In genomic region chr19:2797280-2797679, GRCh38 we compare ENCODE assay signal across 13 cellular contexts. TPM values are rescaled to one million over a fixed set of nuclear protein-coding genes. Genes with fewer than 3 reads are reported as not detected.
DNase-seq lines count a peak whose midpoint lies in the region; ATAC-seq and TF ChIP-seq lines count a peak whose summit lies in the region.
"Had no signal": no experiment of that assay in that cellular context is flagged by ENCODE, and none has a peak within 500 bp of the region (broad histone marks: within the 10 kb centered on the region; RNA-seq: fewer than 3 reads in every experiment).

No MANE protein-coding gene starts in this region.

- peaks cover 0 to 2% of the 10 kb centered on the region in 2 experiments; a peak in 1 of 4 replicates for H3K4me1 Mint-ChIP-seq in H9
- H3K4me1 Mint-ChIP-seq: CD4-positive, CD25-positive, alpha-beta regulatory T cell had no signal

- H3K36me3 ChIP-seq in left ventricle myocardium inferior (peaks cover 38% of the 10 kb centered on the region), WERI-Rb-1 (peaks cover 94% of the 10 kb centered on the region)

- H3K9me3 Mint-ChIP-seq in H9, result no peaks in the 10 kb centered on the region
- H3K9me3 Mint-ChIP-seq: CD4-positive, CD25-positive, alpha-beta regulatory T cell had no signal

- H3K9me3 ChIP-seq in left ventricle myocardium inferior (replicated peaks), result no peaks in the 10 kb centered on the region
- no peaks in the 10 kb centered on the region for H3K9me3 ChIP-seq in H9 (ENCODE audit: control insufficient read depth, low read depth, low read length)
- H3K9me3 ChIP-seq in WERI-Rb-1 (ENCODE audit: severe bottlenecking), result no peaks in the 10 kb centered on the region

- H2AFZ ChIP-seq in H9 (ENCODE audit: low read length), result no peak overlapping the region

- H4K5ac ChIP-seq in H9 (ENCODE audit: insufficient read length, low read depth, low read length), result no peak overlapping the region

- H2BK20ac ChIP-seq in H9 (ENCODE audit: low read depth, low read length, poor library complexity, severe bottlenecking), result no peak overlapping the region

- no peak overlapping the region for H3K56ac ChIP-seq in H9 (ENCODE audit: insufficient read length, low read depth, low read length)

- peaks cover 42 to 82% (median 80%) of the 10 kb centered on the region in 3 experiments; a peak in 6 of 7 replicates for H3K36me3 Mint-ChIP-seq in H9 (ENCODE audit: insufficient read depth in 1 of 3, low read depth in 3 of 3)

- intact Hi-C loops in Right ventricle myocardium inferior (cut with DNase I), result loop anchor here (1.0 kb wide), 1 partner anchor 23 kb away; no protein-coding TSS in a partner anchor
- intact Hi-C loops in cardiac septum (cut with DNase I), result no loop called here
- intact Hi-C loops in left ventricle myocardium inferior (cut with micrococcal nuclease), result no loop called here

- H3K27me3 ChIP-seq in left ventricle myocardium inferior (ENCODE audit: low read depth) (no peaks in the 10 kb centered on the region), H9 (ENCODE audit: insufficient read depth, low read length) (no peaks in the 10 kb centered on the region), WERI-Rb-1 (ENCODE audit: insufficient read depth, low read depth, severe bottlenecking) (no peaks in the 10 kb centered on the region)

- no peak overlapping the region for H2BK12ac ChIP-seq in H9 (ENCODE audit: insufficient read length, low read depth, low read length)

- TF ChIP-seq CTCF in left ventricle myocardium inferior (IDR thresholded peaks at IDR 0.05; ENCODE audit: borderline replicate concordance) (no peak), H9 (conservative IDR thresholded peaks at IDR 0.05) (no peak), WERI-Rb-1 (IDR thresholded peaks at IDR 0.05; ENCODE audit: low read depth, low read length) (no peak)

- H3T11ph ChIP-seq in H9 (ENCODE audit: low read length), result no peak overlapping the region

- no peak overlapping the region for H3K9ac ChIP-seq in H9 (ENCODE audit: extremely low read depth, insufficient read length, low read length)

- no peak overlapping the region for H4K8ac ChIP-seq in H9 (replicated peaks; ENCODE audit: insufficient read length, low read depth, low read length)

- no peak overlapping the region for H3K4me2 ChIP-seq in H9 (ENCODE audit: insufficient read depth, insufficient read length, low read length)

- no peaks in the 10 kb centered on the region for H3K23me2 ChIP-seq in H9 (ENCODE audit: insufficient read length, low read depth, low read length, poor library complexity, severe bottlenecking)

- H4K91ac ChIP-seq in H9 (ENCODE audit: insufficient read length, low read depth, low read length), result no peak overlapping the region

- H2BK15ac ChIP-seq in H9 (ENCODE audit: low read depth, low read length), result no peak overlapping the region

- H2AK5ac ChIP-seq in H9 (ENCODE audit: insufficient read length, low read length), result no peak overlapping the region

- no peaks in the 10 kb centered on the region for H3K79me2 ChIP-seq in H9 (ENCODE audit: insufficient read depth, low read length)

- H4K20me1 ChIP-seq in H9 (ENCODE audit: control insufficient read depth, insufficient read depth, insufficient read length), result no peaks in the 10 kb centered on the region

- no peak overlapping the region for H2BK5ac ChIP-seq in H9 (ENCODE audit: insufficient read length, low read length)

- peak; percentile 46 for ATAC-seq in Right ventricle myocardium inferior
- ATAC-seq: HCT116, HepG2 had no signal

- WGBS in H9 (ENCODE audit: extremely low coverage, insufficient read length, low lambda C conversion rate), result no CpG with 5 or more reads among the region's 15 CpGs

- no peak overlapping the region for H3K23ac ChIP-seq in H9 (ENCODE audit: insufficient read length, low read depth, low read length)

- no peak overlapping the region for H3K27ac Mint-ChIP-seq in H9
- H3K27ac Mint-ChIP-seq: CD4-positive, CD25-positive, alpha-beta regulatory T cell had no signal

- DNase-seq in Right ventricle myocardium inferior (ENCODE audit: missing footprints) (peak; percentile 75), cardiac septum (ENCODE audit: low spot score) (no peak), left ventricle myocardium inferior (peak; percentile 58), pons (ENCODE audit: low spot score) (peak; percentile 14), H9 (no peak), WERI-Rb-1 (no peak), NCI-H226 (no peak)
- DNase-seq: CD4-positive, CD25-positive, alpha-beta regulatory T cell; DMS53; GF-D8 had no signal

- no peak overlapping the region for H3K4ac ChIP-seq in H9 (ENCODE audit: low read depth, low read length)

- H3K4me1 ChIP-seq in left ventricle myocardium inferior (peaks cover 47% of the 10 kb centered on the region), H9 (ENCODE audit: insufficient read depth, low read length) (no peaks in the 10 kb centered on the region)

- H3K27ac ChIP-seq in left ventricle myocardium inferior (replicated peaks) (peak overlapping the region; percentile 92), H9 (ENCODE audit: insufficient read length, low read depth, low read length) (no peak overlapping the region), WERI-Rb-1 (no peak overlapping the region)
- H3K27ac ChIP-seq: 22Rv1 had no signal

- no peaks in the 10 kb centered on the region for H3K27me3 Mint-ChIP-seq in H9 (ENCODE audit: low read depth)
- H3K27me3 Mint-ChIP-seq: CD4-positive, CD25-positive, alpha-beta regulatory T cell had no signal

- no peak overlapping the region for H3K4me3 Mint-ChIP-seq in H9
- H3K4me3 Mint-ChIP-seq: CD4-positive, CD25-positive, alpha-beta regulatory T cell had no signal

- H3K79me1 ChIP-seq in H9 (ENCODE audit: insufficient read depth, low read depth, low read length, poor library complexity, severe bottlenecking), result peaks cover 4% of the 10 kb centered on the region

- H3K4me3 ChIP-seq in left ventricle myocardium inferior, result no peak overlapping the region
- H3K4me3 ChIP-seq in WERI-Rb-1 (ENCODE audit: low read depth, low read length), result no peak overlapping the region

- no peak overlapping the region for H3K14ac ChIP-seq in H9 (ENCODE audit: insufficient read depth, low read length)

- no peak overlapping the region for H2BK120ac ChIP-seq in H9 (ENCODE audit: low read depth, low read length, poor library complexity, severe bottlenecking)

- H3K18ac ChIP-seq in H9 (ENCODE audit: insufficient read length, low read depth, low read length), result no peak overlapping the region

RNA-seq across cellular contexts. Expression of gene THOP1, which starts 12.0 kb away (rescaled TPM):
- 54.8 TPM for total RNA-seq in Right ventricle myocardium inferior
- 34.6 TPM for total RNA-seq in cardiac septum
- total RNA-seq in left ventricle myocardium inferior, result 60.9 TPM
- 150 and 153 TPM in 2 replicates for total RNA-seq in H9 (2021)

RNA-seq across cellular contexts. Expression of gene SGTA, which starts 14.2 kb away (rescaled TPM):
- 64.3 TPM for total RNA-seq in Right ventricle myocardium inferior
- 54.1 TPM for total RNA-seq in cardiac septum
- total RNA-seq in left ventricle myocardium inferior, result 72.6 TPM
- 102 TPM in 2 replicates for total RNA-seq in H9 (2021)

RNA-seq across cellular contexts. Expression of gene ZNF554, which starts 22.4 kb away (rescaled TPM):
- 3.7 TPM for total RNA-seq in Right ventricle myocardium inferior
- 5.6 TPM for total RNA-seq in cardiac septum
- 4.2 TPM for total RNA-seq in left ventricle myocardium inferior
- total RNA-seq in H9 (2021), result 5.9 and 6.6 TPM in 2 replicates

RNA-seq across cellular contexts. Expression of gene ZNF555, which starts 44.0 kb away (rescaled TPM):
- 8.9 TPM for total RNA-seq in Right ventricle myocardium inferior
- total RNA-seq in cardiac septum, result 6.9 TPM
- 8.9 TPM for total RNA-seq in left ventricle myocardium inferior
- 7.5 and 7.8 TPM in 2 replicates for total RNA-seq in H9 (2021)

RNA-seq across cellular contexts. Expression of gene SLC39A3, which starts 57.5 kb away (rescaled TPM):
- total RNA-seq in Right ventricle myocardium inferior (24.5 TPM), cardiac septum (17.9 TPM), left ventricle myocardium inferior (22.6 TPM), H9 (2021) (32.4 and 33.8 TPM in 2 replicates)

Comparison
In these comparisons a context has a peak if more than half of its experiments do, and no peak if none do; other contexts are left out.
1. DNase-seq: peak in Right ventricle myocardium inferior (single experiment), left ventricle myocardium inferior (single experiment) and pons (single experiment); none in cardiac septum (single experiment), H9 (single experiment), WERI-Rb-1 (single experiment) and NCI-H226 (single experiment).